ENCODE assay signal across 22 cellular contexts in the genomic region with DNA sequence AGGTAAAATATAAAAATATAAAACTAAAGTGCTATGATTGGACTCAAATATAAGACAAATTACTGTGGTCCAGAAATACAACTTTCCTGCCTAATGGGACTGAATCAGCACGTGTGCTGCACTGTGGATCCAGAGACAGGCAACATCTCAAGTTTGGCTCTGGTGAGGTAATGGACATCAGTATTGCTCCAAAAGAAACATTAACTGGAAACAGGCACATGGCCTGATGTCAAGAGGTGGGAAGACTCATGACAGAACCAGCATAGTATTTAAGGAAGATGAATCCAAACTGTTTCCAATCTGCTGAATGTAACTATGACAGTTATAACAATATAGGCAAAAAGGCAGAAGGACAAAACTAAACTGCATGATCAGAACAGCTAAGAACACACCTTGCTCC.
"Had no signal": no experiment of that assay in that cellular context is flagged by ENCODE, and none has a peak within 500 bp of the region (broad histone marks: within the 10 kb centered on the region; RNA-seq: fewer than 3 reads in every experiment).

No MANE protein-coding gene starts in this region.

- H3K36me3 ChIP-seq: SJSA1 had no signal

- H3K4me1 Mint-ChIP-seq: IgD-negative memory B cell had no signal

- FAIRE-seq: HTR-8/SVneo, K562, RCC 7860 had no signal

- H3K4me3 Mint-ChIP-seq: IgD-negative memory B cell had no signal

- ATAC-seq: K562 had no signal

- H3K9ac ChIP-seq: KMS-11 had no signal

- H3K27ac ChIP-seq: HL-60, KMS-11, SJSA1, SK-N-MC had no signal

- H3K4me3 ChIP-seq: K562, SJSA1, SK-N-MC had no signal

- H3K4me2 ChIP-seq: KMS-11 had no signal

- H3K27me3 ChIP-seq: SJSA1 had no signal

- DNase-seq: Kasumi-1, MM.1S, NCI-H1092 treated with DMSO at 0.1 percent for 48 hours, NCI-H1436, NCI-H1694, NCI-H187 treated with DMSO at 0.1 percent for 48 hours, NCI-H2029 treated with DMSO at 0.1 percent for 48 hours, NCI-H2227 treated with DMSO at 0.1 percent for 48 hours, NCI-H524, NCI-H526 treated with DMSO at 0.1 percent for 48 hours, NCI-H748 treated with DMSO at 0.1 percent for 48 hours, Right ventricle myocardium superior, RPMI8226, SIG-M5 had no signal

- H3K9me3 ChIP-seq: SJSA1 had no signal

- H3K27ac Mint-ChIP-seq: IgD-negative memory B cell had no signal

- H3K4me1 ChIP-seq: SJSA1 had no signal

- H3K27me3 Mint-ChIP-seq: IgD-negative memory B cell had no signal
